Comparison of ENCODE assay signal across 11 cellular contexts in genomic region chr7:38905026-38905759, GRCh38. TPM values are rescaled to one million over a fixed set of nuclear protein-coding genes. Genes with fewer than 3 reads are reported as not detected.
DNase-seq lines count a peak whose midpoint lies in the region; ATAC-seq and TF ChIP-seq lines count a peak whose summit lies in the region.
"Had no signal": no experiment of that assay in that cellular context is flagged by ENCODE, and none has a peak within 500 bp of the region (broad histone marks: within the 10 kb centered on the region; RNA-seq: fewer than 3 reads in every experiment).

No MANE protein-coding gene starts in this region.

- H3K27me3 Mint-ChIP-seq in activated T-helper 17 cell treated with anti-CD3 and anti-CD28 coated beads, Interleukin-2, amount 50 U/mL, for 72 hours: no peaks in the 10 kb centered on the region
- H3K27me3 Mint-ChIP-seq: activated naive CD4-positive, alpha-beta T cell treated with anti-CD3 and anti-CD28 coated beads, Interleukin-2, amount 50 U/mL, for 24 hours had no signal

- H3K36me3 Mint-ChIP-seq in activated T-helper 17 cell treated with anti-CD3 and anti-CD28 coated beads, Interleukin-2, amount 50 U/mL, for 72 hours (ENCODE audit: low read depth): peaks cover 5% of the 10 kb centered on the region
- H3K36me3 Mint-ChIP-seq: neural progenitor cell had no signal

- peak overlapping the region; percentile 37 for H3K4me3 Mint-ChIP-seq in activated T-helper 17 cell treated with anti-CD3 and anti-CD28 coated beads, Interleukin-2, amount 50 U/mL, for 72 hours
- H3K4me3 Mint-ChIP-seq: activated naive CD4-positive, alpha-beta T cell treated with anti-CD3 and anti-CD28 coated beads, Interleukin-2, amount 50 U/mL, for 24 hours; neural progenitor cell had no signal

- peaks cover 35% of the 10 kb centered on the region for H3K4me1 Mint-ChIP-seq in activated T-helper 17 cell treated with anti-CD3 and anti-CD28 coated beads, Interleukin-2, amount 50 U/mL, for 72 hours

- H3K9me3 Mint-ChIP-seq in activated T-helper 17 cell treated with anti-CD3 and anti-CD28 coated beads, Interleukin-2, amount 50 U/mL, for 72 hours: no peaks in the 10 kb centered on the region
- H3K9me3 Mint-ChIP-seq: activated naive CD4-positive, alpha-beta T cell treated with anti-CD3 and anti-CD28 coated beads, Interleukin-2, amount 50 U/mL, for 24 hours; neural progenitor cell had no signal

- ATAC-seq in GM19351 (IDR thresholded peaks at IDR 0.05; ENCODE audit: unreplicated experiment) (peak; percentile 45), HG02981 (IDR thresholded peaks at IDR 0.05; ENCODE audit: unreplicated experiment) (peak; percentile 45)
- peak; percentile 49 for ATAC-seq in activated T-helper 17 cell treated with anti-CD3 and anti-CD28 coated beads, Interleukin-2, amount 50 U/mL, for 72 hours (replicated peaks)

- H3K27me3 ChIP-seq in GM06990 (replicated peaks; ENCODE audit: control insufficient read depth, insufficient read depth, low read length): no peaks in the 10 kb centered on the region
- H3K27me3 ChIP-seq: neural progenitor cell had no signal

- DNase-seq in GM06990 (ENCODE audit: extremely low read depth, insufficient read length) (peak; percentile 55), hypothalamus (lab: John Stamatoyannopoulos, UW) (no peak), HuH-7 (ENCODE audit: low spot score) (no peak)
- no peak for DNase-seq in stimulated activated CD4-positive, alpha-beta T cell treated with anti-CD3 and anti-CD28 coated beads, Interleukin-4, amount 100 ng/mL, for 1 hour
- no peak for DNase-seq in stimulated activated CD8-positive, alpha-beta memory T cell treated with anti-CD3 and anti-CD28 coated beads, Interleukin-4, amount 100 ng/mL, for 48 hours
- DNase-seq: NCI-H748 treated with DMSO at 0.1 percent for 48 hours had no signal

- TF ChIP-seq CTCF in GM06990 (IDR thresholded peaks at IDR 0.05; ENCODE audit: insufficient read depth, low read length, poor library complexity, severe bottlenecking): no peak

- H3K4me3 ChIP-seq in GM06990 (replicated peaks; ENCODE audit: low read depth, low read length): no peak overlapping the region
- H3K4me3 ChIP-seq: neural progenitor cell had no signal

- H3K27ac Mint-ChIP-seq in activated T-helper 17 cell treated with anti-CD3 and anti-CD28 coated beads, Interleukin-2, amount 50 U/mL, for 72 hours: peak overlapping the region; percentile 78
- H3K27ac Mint-ChIP-seq: activated naive CD4-positive, alpha-beta T cell treated with anti-CD3 and anti-CD28 coated beads, Interleukin-2, amount 50 U/mL, for 24 hours; neural progenitor cell had no signal

- H3K36me3 ChIP-seq in GM06990 (ENCODE audit: control insufficient read depth, insufficient read depth, low read length): no peaks in the 10 kb centered on the region; the same call in 1 of the 2 replicates
- H3K36me3 ChIP-seq: neural progenitor cell had no signal

RNA-seq across cellular contexts. Expression of gene VPS41, which starts 3.8 kb away (rescaled TPM):
- total RNA-seq in activated T-helper 17 cell treated with anti-CD3 and anti-CD28 coated beads, Interleukin-2, amount 50 U/mL, for 72 hours: 10 to 100 TPM; 78.4 to 80.5 TPM
